Comparison of ENCODE assay signal across 27 cellular contexts in genomic region chr5:86447362-86447761, GRCh38.
"Had no signal": no experiment of that assay in that cellular context is flagged by ENCODE, and none has a peak within 500 bp of the region (broad histone marks: within the 10 kb centered on the region; RNA-seq: fewer than 3 reads in every experiment).

No MANE protein-coding gene starts in this region.

- H2AFZ ChIP-seq: neural progenitor cell, parathyroid adenoma had no signal

- H3K4me2 ChIP-seq: neural progenitor cell had no signal

- DNase-seq: naive thymus-derived CD4-positive, alpha-beta T cell; natural killer cell; nephron progenitor cell; occipital lobe; ovary; posterior cingulate gyrus; psoas muscle; right cardiac atrium; right lobe of liver; sigmoid colon; small intestine; stimulated activated CD4-positive, alpha-beta T cell treated with anti-CD3 and anti-CD28 coated beads, Interleukin-15, amount 100 ng/mL, for 24 hours; stimulated activated CD4-positive, alpha-beta T cell treated with anti-CD3 and anti-CD28 coated beads, Interleukin-2, amount 100 ng/mL, for 24 hours; stimulated activated CD4-positive, alpha-beta T cell treated with anti-CD3 and anti-CD28 coated beads, Interleukin-2, amount 100 ng/mL, for 48 hours; stimulated activated CD4-positive, alpha-beta T cell treated with anti-CD3 and anti-CD28 coated beads, Interleukin-4, amount 100 ng/mL, for 24 hours; stimulated activated naive B cell treated with anti-CD40 and anti-IgM and Interleukin-4, amounts not matched to agents 10 μg/mL and 1 μg/mL and 100 μg/mL, for 72 hours; stimulated activated naive CD4-positive, alpha-beta T cell treated with Interleukin-2 at 50 U/mL for 16 hours; stomach; thyroid gland; trophoblast cell; upper lobe of left lung had no signal

- H3K4me1 ChIP-seq: neural progenitor cell, parathyroid adenoma, psoas muscle, right lobe of liver, stomach, thyroid gland, upper lobe of left lung, vagina had no signal

- FAIRE-seq: small intestine, urothelium cell line had no signal

- H3K79me2 ChIP-seq: parathyroid adenoma had no signal

- H3K9ac ChIP-seq: neural progenitor cell, parathyroid adenoma had no signal

- H3K4me3 ChIP-seq: neural progenitor cell, ovary, psoas muscle, right lobe of liver, sigmoid colon, stomach, thoracic aorta, thyroid gland, tibial nerve, upper lobe of left lung, vagina had no signal

- H3K27ac ChIP-seq: neural progenitor cell, ovary, parathyroid adenoma, psoas muscle, right lobe of liver, sigmoid colon, stomach, thoracic aorta, thyroid gland, tibial nerve, upper lobe of left lung, vagina had no signal

- H3K36me3 ChIP-seq: neural progenitor cell, ovary, right lobe of liver, sigmoid colon, stomach, thoracic aorta, thyroid gland, tibial nerve, upper lobe of left lung, vagina had no signal

- H3K27me3 ChIP-seq: neural progenitor cell, ovary, right lobe of liver, sigmoid colon, stomach, thyroid gland, tibial nerve, upper lobe of left lung, vagina had no signal

- H3K9me3 ChIP-seq: ovary, psoas muscle, right lobe of liver, sigmoid colon, stomach, thoracic aorta, thyroid gland, tibial nerve, upper lobe of left lung, vagina had no signal
